In the genomic region with DNA sequence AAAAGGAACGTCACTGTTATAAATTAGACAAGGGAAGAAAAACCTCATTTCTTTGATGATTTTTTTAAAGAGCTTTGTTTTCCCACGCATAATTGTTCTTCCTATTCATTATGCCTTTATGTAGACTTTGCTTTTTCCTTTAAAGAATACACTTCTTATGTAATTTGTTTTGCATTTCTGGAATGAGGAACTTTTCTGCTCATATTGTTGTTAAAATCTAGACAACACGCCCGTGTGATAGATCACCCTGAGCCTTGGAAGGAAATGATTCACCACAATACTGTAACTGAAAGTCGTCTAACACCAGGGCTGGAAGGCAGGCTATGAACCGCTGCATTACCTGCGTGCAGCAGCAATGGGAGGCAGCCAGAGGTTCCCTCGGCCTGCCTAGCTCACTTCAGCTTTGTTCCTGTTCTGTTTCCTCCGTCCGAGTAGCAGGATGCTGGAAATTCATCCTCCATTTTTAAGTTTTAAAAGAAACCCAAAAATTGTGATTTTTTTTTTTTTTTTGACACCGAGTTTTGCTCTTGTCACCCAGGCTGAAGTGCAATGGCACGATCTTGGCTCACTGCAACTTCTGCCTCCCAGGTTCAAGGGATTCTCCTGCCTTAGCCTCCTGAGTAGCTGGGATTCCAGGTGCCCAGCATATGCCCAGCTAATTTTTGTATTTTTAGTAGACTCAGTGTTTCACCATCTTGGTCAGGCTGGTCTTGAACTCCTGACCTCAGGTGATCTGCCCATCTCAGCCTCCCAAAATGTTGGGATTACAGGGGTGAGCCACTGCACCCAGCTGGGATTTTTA, we compare ENCODE assay signal across 8 cellular contexts. TPM values are rescaled to one million over a fixed set of nuclear protein-coding genes. Genes with fewer than 3 reads are reported as not detected.
DNase-seq lines count a peak whose midpoint lies in the region; ATAC-seq and TF ChIP-seq lines count a peak whose summit lies in the region.

No MANE protein-coding gene starts in this region.

- intact Hi-C loops in left ventricle myocardium inferior (cut with micrococcal nuclease), result no loop called here
- intact Hi-C loops in spleen (cut with DNase I; ENCODE audit: low total_unique reads), result no loop called here

- DNase-seq in RWPE2 (ENCODE audit: low spot score) (peak; percentile 85), left ventricle myocardium inferior (no peak), spleen (peak; percentile 88), mesenteric fat pad (ENCODE audit: low spot score) (no peak), DMS153 (lab: John Stamatoyannopoulos, UW) (no peak)
- DNase-seq in activated gamma-delta T cell treated with anti-CD3 and anti-CD28 coated beads, Interleukin-2, amount 50 U/mL, for 16 hours (ENCODE audit: low read depth), result peak; percentile 44

- H3K27me3 ChIP-seq in RWPE2 (ENCODE audit: insufficient read depth, poor library complexity, severe bottlenecking), result no peaks in the 10 kb centered on the region
- no peaks in the 10 kb centered on the region for H3K27me3 ChIP-seq in left ventricle myocardium inferior (ENCODE audit: low read depth)
- no peaks in the 10 kb centered on the region for H3K27me3 ChIP-seq in spleen (replicated peaks in 1 of 7)

- H3K9me3 ChIP-seq in RWPE2 (ENCODE audit: severe bottlenecking), result no peaks in the 10 kb centered on the region
- H3K9me3 ChIP-seq in left ventricle myocardium inferior (replicated peaks), result no peaks in the 10 kb centered on the region
- no peaks in the 10 kb centered on the region for H3K9me3 ChIP-seq in spleen

- no peaks in the 10 kb centered on the region for H3K36me3 ChIP-seq in RWPE2 (ENCODE audit: low read depth)
- no peaks in the 10 kb centered on the region for H3K36me3 ChIP-seq in left ventricle myocardium inferior
- H3K36me3 ChIP-seq in spleen, result no peaks in the 10 kb centered on the region

- WGBS in spleen, 5 donors, result 8 to 12% (median 10%) methylated on average over 12 of the region's 12 CpGs

- H3K4me3 ChIP-seq in RWPE2 (ENCODE audit: severe bottlenecking) (no peak overlapping the region), left ventricle myocardium inferior (peak overlapping the region; percentile 22), spleen (peak overlapping the region in 5 of 8 donors; percentile 10 to 56 (median 13))

- TF ChIP-seq CTCF in RWPE2 (IDR thresholded peaks at IDR 0.05; ENCODE audit: poor library complexity, severe bottlenecking), result no peak
- TF ChIP-seq CTCF in left ventricle myocardium inferior (IDR thresholded peaks at IDR 0.05; ENCODE audit: borderline replicate concordance), result no peak
- TF ChIP-seq CTCF in spleen (IDR thresholded peaks at IDR 0.05 in 8 of 11, conservative IDR thresholded peaks at IDR 0.05 in 3 of 11), result no peak

- H3K4me1 ChIP-seq in RWPE2 (ENCODE audit: insufficient read depth, poor library complexity, severe bottlenecking) (peaks cover 21% of the 10 kb centered on the region), left ventricle myocardium inferior (peaks cover 12% of the 10 kb centered on the region), spleen (peaks cover 15 to 45% (median 28%) of the 10 kb centered on the region in 6 donors)

- peak; percentile 92 for ATAC-seq in GM18873 (IDR thresholded peaks at IDR 0.05; ENCODE audit: low FRiP score, unreplicated experiment)
- ATAC-seq in HG03066 (IDR thresholded peaks at IDR 0.05; ENCODE audit: low read depth, unreplicated experiment), result peak; percentile 98
- peak; percentile 97 for ATAC-seq in RWPE2 (ENCODE audit: low read depth)

- peak overlapping the region; percentile 96 for H3K27ac ChIP-seq in RWPE2 (ENCODE audit: poor library complexity, severe bottlenecking)
- peak overlapping the region; percentile 59 for H3K27ac ChIP-seq in left ventricle myocardium inferior (replicated peaks)
- H3K27ac ChIP-seq in spleen, result peak overlapping the region; percentile 78 to 94 (median 90)

- TF ChIP-seq POLR2A in spleen (IDR thresholded peaks at IDR 0.05), result no peak

RNA-seq across cellular contexts. Expression of gene ZNF217, which starts 49.6 kb away (rescaled TPM):
- total RNA-seq in left ventricle myocardium inferior (5.4 TPM), spleen (10 to 100 TPM; 58.7 to 90.1 (median 87.5) TPM), mesenteric fat pad (61.4 TPM)
- 10 to 100 TPM; 15.1 to 20.4 (median 15.3) TPM for polyA plus RNA-seq in spleen

Comparison
In these comparisons a context has a peak if more than half of its experiments do, and no peak if none do; other contexts are left out.
1. DNase-seq: peak in RWPE2 (single experiment), activated gamma-delta T cell treated with anti-CD3 and anti-CD28 coated beads, Interleukin-2, amount 50 U/mL, for 16 hours (single experiment) and spleen (single experiment); none in left ventricle myocardium inferior (single experiment), mesenteric fat pad (single experiment) and DMS153 (single experiment).
2. Peak in every context shown above with its lines, with median percentiles within 50 percentile points of each other: ATAC-seq and H3K27ac ChIP-seq.